Comparison of ENCODE assay signal across 9 cellular contexts in genomic region chr17:81388612-81389367, GRCh38. TPM values are rescaled to one million over a fixed set of nuclear protein-coding genes. Genes with fewer than 3 reads are reported as not detected.
DNase-seq lines count a peak whose midpoint lies in the region; ATAC-seq and TF ChIP-seq lines count a peak whose summit lies in the region.
"Had no signal": no experiment of that assay in that cellular context is flagged by ENCODE, and none has a peak within 500 bp of the region (broad histone marks: within the 10 kb centered on the region; RNA-seq: fewer than 3 reads in every experiment).

No MANE protein-coding gene starts in this region.

- H3K9me3 ChIP-seq in left lung (no peaks in the 10 kb centered on the region), stomach smooth muscle (ENCODE audit: control insufficient read depth in 2 of 2, low read length in 2 of 2) (no peaks in the 10 kb centered on the region)

- peak overlapping the region; percentile 21 to 88 for H3K9ac ChIP-seq in stomach smooth muscle (ENCODE audit: low read length in 2 of 2)

- H3K27me3 ChIP-seq in left lung (peaks cover 0 to 82% of the 10 kb centered on the region in 2 donors), stomach smooth muscle (ENCODE audit: control insufficient read depth in 1 of 2, insufficient read depth in 2 of 2, low read length in 2 of 2) (no peaks in the 10 kb centered on the region)

- H3K4me1 ChIP-seq in left lung (peaks cover 33 to 64% of the 10 kb centered on the region in 2 donors), stomach smooth muscle (ENCODE audit: control insufficient read depth, insufficient read depth, low read length) (peaks cover 74% of the 10 kb centered on the region)

- H3K36me3 ChIP-seq in left lung, result no peaks in the 10 kb centered on the region
- H3K36me3 ChIP-seq in stomach smooth muscle (ENCODE audit: control insufficient read depth in 2 of 2, insufficient read depth in 2 of 2, low read length in 2 of 2), result no peaks in the 10 kb centered on the region

- TF ChIP-seq CTCF in left lung (IDR thresholded peaks at IDR 0.05), result no peak

- ATAC-seq in left lung, result no peak

- DNase-seq in DMS53 (lab: John Stamatoyannopoulos, UW) (peak; percentile 47), DMS53 treated with DMSO at 0.1 percent for 48 hours (lab: John Stamatoyannopoulos, UW; ENCODE audit: unreplicated experiment) (no peak), left lung (no peak), AG08396 (ENCODE audit: low spot score) (no peak), NCI-H1048 (lab: John Stamatoyannopoulos, UW) (no peak)
- no peak for DNase-seq in stimulated activated CD4-positive, alpha-beta T cell treated with anti-CD3 and anti-CD28 coated beads, Interleukin-12 subunit alpha, Interleukin-12 subunit beta, amount 100 ng/mL, for 4 hours

- H3K4me3 ChIP-seq in left lung, result no peak overlapping the region
- H3K4me3 ChIP-seq in stomach smooth muscle (ENCODE audit: low read length in 2 of 2), result peak overlapping the region in 1 of 2 donors; percentile 81

- intact Hi-C loops in left lung (cut with DNase I), result no loop called here

- H3K27ac ChIP-seq in angular gyrus (ENCODE audit: low read depth, low read length) (peak overlapping the region; percentile 98), left lung (peak overlapping the region; percentile 44 to 89), stomach smooth muscle (ENCODE audit: low read length) (peak overlapping the region; percentile 98)

RNA-seq across cellular contexts. Expression of gene BAHCC1, which starts 6.5 kb away (rescaled TPM):
- total RNA-seq in left lung, result 10 to 100 TPM; 13.6 to 19.8 TPM
- total RNA-seq: activated CD8-positive, alpha-beta memory T cell treated with anti-CD3 and anti-CD28 coated beads for 36 hours had no signal
